1 cellular context compared by ENCODE assay signal in genomic region chr15:34772312-34772711, GRCh38.
TF ChIP-seq lines count a peak whose summit lies in the region.

No MANE protein-coding gene starts in this region.

TF ChIP-seq in K562, 482 proteins besides CTCF, POLR2A, EP300 and RAD21:
- no peak for TF ChIP-seq ATF4 (CRISPR knock-in tag; IDR thresholded peaks at IDR 0.05)
- no peak for TF ChIP-seq TEAD4 (IDR thresholded peaks at IDR 0.05; ENCODE audit: low read length)
- no peak for TF ChIP-seq TEAD4 (CRISPR knock-in tag; IDR thresholded peaks at IDR 0.05; ENCODE audit: borderline replicate concordance)
- no peak for TF ChIP-seq CXXC5 (CRISPR knock-in tag; IDR thresholded peaks at IDR 0.05)
- no peak for TF ChIP-seq SP2 (IDR thresholded peaks at IDR 0.05; ENCODE audit: extremely low read depth, low read depth, low read length, poor library complexity, severe bottlenecking)
- no peak for TF ChIP-seq SREBF1 (IDR thresholded peaks at IDR 0.05; ENCODE audit: borderline replicate concordance, low read depth, low read length)
